ENCODE assay signal across 8 cellular contexts in genomic region chr1:226308723-226309397, GRCh38. TPM values are rescaled to one million over a fixed set of nuclear protein-coding genes. Genes with fewer than 3 reads are reported as not detected.
DNase-seq lines count a peak whose midpoint lies in the region; ATAC-seq and TF ChIP-seq lines count a peak whose summit lies in the region.

TSS of gene LIN9 (minus strand) at chr1:226309164. CDS start at chr1:226309139, 25 bp downstream.

- peak within 1 kb of the TSS; percentile 74 for H3K27ac ChIP-seq in IMR-90 (ENCODE audit: insufficient read depth, low read length)
- H3K27ac ChIP-seq in esophagus (ENCODE audit: low read depth in 2 of 2, low read length in 1 of 2), result peak within 1 kb of the TSS; percentile 63 to 71

- TF ChIP-seq RAD21 in IMR-90 (IDR thresholded peaks at IDR 0.05; ENCODE audit: low read length), result no peak

- ATAC-seq in GM21528 (IDR thresholded peaks at IDR 0.05; ENCODE audit: low FRiP score, unreplicated experiment), result peak; percentile 75
- peak; percentile 95 for ATAC-seq in IMR-90 (ENCODE audit: low read depth)

- H2BK20ac ChIP-seq in IMR-90 (ENCODE audit: low read depth, low read length), result no peak within 1 kb of the TSS

- peak within 1 kb of the TSS; percentile 48; the same call in 1 of the 2 replicates for H2AK5ac ChIP-seq in IMR-90 (ENCODE audit: low read depth, low read length)

- no TSS peak for BruUV-seq in IMR-90 (replicated peaks; lab: Mats Ljungman, UMichigan)

- intact Hi-C loops in IMR-90 (cut with micrococcal nuclease), result loop anchor here (1.0 kb wide), 1 partner anchor 123 kb away; the partner anchor contains the start of gene ACBD3

- peak within 1 kb of the TSS; percentile 37 for H2BK120ac ChIP-seq in IMR-90 (ENCODE audit: low read depth, low read length)

- dilution Hi-C loops in IMR-90 (cut with HindIII; ENCODE audit: low sequenced_read_pairs, unreplicated experiment), result no loop called here

- H4K91ac ChIP-seq in IMR-90 (ENCODE audit: insufficient read depth, low read depth, low read length), result peak within 1 kb of the TSS; percentile 53

- H3K4ac ChIP-seq in IMR-90 (ENCODE audit: low read depth, low read length), result peak within 1 kb of the TSS; percentile 76

- no peaks in the 10 kb centered on the region for H4K20me1 ChIP-seq in IMR-90 (ENCODE audit: insufficient read depth, low read length)

- H3K79me1 ChIP-seq in IMR-90 (ENCODE audit: low read depth in 1 of 2, low read length in 2 of 2), result peaks cover 17 to 19% of the 10 kb centered on the region in 2 experiments

- H2BK5ac ChIP-seq in IMR-90 (ENCODE audit: low read depth, low read length, poor library complexity, severe bottlenecking), result peak within 1 kb of the TSS; percentile 62

- no peak within 1 kb of the TSS for H3K18ac ChIP-seq in IMR-90 (ENCODE audit: low read depth, low read length)

- H3K14ac ChIP-seq in IMR-90 (replicated peaks; ENCODE audit: low read depth, low read length), result peak within 1 kb of the TSS; percentile 80

- CTCF ChIA-PET in IMR-90 (lab: Yijun Ruan, JAX), result interaction anchor here (0.6 to 1.2 kb wide), 3 partner anchors 24 to 183 kb away, joined by 3 to 4 read pairs (median 4); no protein-coding TSS in a partner anchor

- DNase-seq in DMS114 treated with DMSO at 0.1 percent for 48 hours (lab: John Stamatoyannopoulos, UW; ENCODE audit: unreplicated experiment), result peak; percentile 68
- peak; percentile 87 for DNase-seq in IMR-90
- DNase-seq in OCI-M2 (lab: John Stamatoyannopoulos, UW; ENCODE audit: unreplicated experiment), result peak; percentile 6
- peak; percentile 91 for DNase-seq in activated T-cell treated with anti-CD3 and anti-CD28 coated beads for 4 hours
- peak; percentile 81 to 85 for DNase-seq in stimulated activated CD8-positive, alpha-beta memory T cell treated with anti-CD3 and anti-CD28 coated beads, Interleukin-4, amount 100 ng/mL, for 4 hours (ENCODE audit: low read depth in 2 of 2, low spot score in 1 of 2)

- TF ChIP-seq POLR2A in IMR-90 (IDR thresholded peaks at IDR 0.05; ENCODE audit: low read depth, low read length), result peak; percentile 61; the same call in 1 of the 2 replicates

- H3K4me3 ChIP-seq in IMR-90 (ENCODE audit: insufficient read depth, low read depth, low read length) (peak within 1 kb of the TSS; percentile 93), esophagus (ENCODE audit: low read depth in 1 of 2, low read length in 2 of 2) (peak within 1 kb of the TSS; percentile 77 to 99), mucosa of stomach (ENCODE audit: low read length) (peak within 1 kb of the TSS; percentile 57)

- H3K36me3 ChIP-seq in IMR-90 (ENCODE audit: control insufficient read depth, insufficient read depth, low read length), result no peaks in the 10 kb centered on the region
- no peaks in the 10 kb centered on the region for H3K36me3 ChIP-seq in esophagus (ENCODE audit: control insufficient read depth in 2 of 2, insufficient read depth in 2 of 2, low read length in 1 of 2)
- H3K36me3 ChIP-seq in mucosa of stomach (ENCODE audit: control insufficient read depth, insufficient read depth, low read length), result no peaks in the 10 kb centered on the region

- H3K4me2 ChIP-seq in IMR-90 (ENCODE audit: low read depth, low read length), result peak within 1 kb of the TSS; percentile 96

- H3K9me3 ChIP-seq in IMR-90 (ENCODE audit: control insufficient read depth, insufficient read depth, low read length), result no peaks in the 10 kb centered on the region
- no peaks in the 10 kb centered on the region for H3K9me3 ChIP-seq in esophagus (ENCODE audit: control insufficient read depth in 2 of 2, insufficient read depth in 1 of 2, low read depth in 1 of 2, low read length in 1 of 2)
- H3K9me3 ChIP-seq in mucosa of stomach (ENCODE audit: control insufficient read depth, low read length), result no peaks in the 10 kb centered on the region

- no peak for TF ChIP-seq CTCF in IMR-90 (conservative IDR thresholded peaks at IDR 0.05; ENCODE audit: low read depth, low read length)

- H3K23ac ChIP-seq in IMR-90 (ENCODE audit: low read depth, low read length), result peak within 1 kb of the TSS; percentile 83

- H4K8ac ChIP-seq in IMR-90 (ENCODE audit: low read depth in 2 of 2, low read length in 2 of 2), result peak within 1 kb of the TSS; percentile 70 to 87

- no peak within 1 kb of the TSS; the same call in 1 of the 2 replicates for H3K56ac ChIP-seq in IMR-90 (ENCODE audit: extremely low read depth, insufficient read depth, low read length)

- peaks cover 4% of the 10 kb centered on the region for H3K4me1 ChIP-seq in IMR-90 (ENCODE audit: control insufficient read depth, insufficient read depth, low read length)
- H3K4me1 ChIP-seq in esophagus (ENCODE audit: control insufficient read depth in 2 of 2, insufficient read depth in 2 of 2, low read length in 1 of 2), result peaks cover 3 to 4% of the 10 kb centered on the region in 2 donors
- peaks cover 22% of the 10 kb centered on the region for H3K4me1 ChIP-seq in mucosa of stomach (ENCODE audit: control insufficient read depth, insufficient read depth, low read length)

- H2AFZ ChIP-seq in IMR-90 (replicated peaks; ENCODE audit: low read length, poor library complexity), result peak within 1 kb of the TSS; percentile 100

- POLR2A ChIA-PET in IMR-90 (lab: Charles Lee; ENCODE audit: unreplicated experiment), result no interaction called here

- WGBS in IMR-90 (ENCODE audit: extremely low coverage in 2 of 2, insufficient read length in 1 of 2), 2 experiments, result 2% methylated on average over 9 of the region's 77 CpGs; no CpG with 5 or more reads in 1 of the 2 experiments
- 0% methylated on average over 55 to 77 of the region's 77 CpGs for WGBS in esophagus, 2 donors

- H3K27me3 ChIP-seq in IMR-90 (ENCODE audit: control insufficient read depth, insufficient read depth, low read length) (no peaks in the 10 kb centered on the region), esophagus (ENCODE audit: control insufficient read depth in 1 of 2, insufficient read depth in 2 of 2, low read length in 2 of 2) (no peaks in the 10 kb centered on the region), mucosa of stomach (ENCODE audit: control insufficient read depth, insufficient read depth, low read length) (no peaks in the 10 kb centered on the region)

- H3K9ac ChIP-seq in IMR-90 (ENCODE audit: low read depth, low read length) (peak within 1 kb of the TSS; percentile 76), mucosa of stomach (ENCODE audit: low read length) (peak within 1 kb of the TSS; percentile 90)

- peak within 1 kb of the TSS; percentile 89 for H2AK9ac ChIP-seq in IMR-90 (replicated peaks; ENCODE audit: low read depth, low read length, poor library complexity)

- in situ Hi-C loops in IMR-90 (cut with MboI; ENCODE audit: low sequenced_read_pairs), result no loop called here

- no peak within 1 kb of the TSS for H2BK15ac ChIP-seq in IMR-90 (ENCODE audit: low read depth, low read length)

- H4K5ac ChIP-seq in IMR-90 (ENCODE audit: low read depth, low read length), result peak within 1 kb of the TSS; percentile 58; the same call in 1 of the 2 replicates

- peaks cover 2% of the 10 kb centered on the region; the same call in 1 of the 2 replicates for H3K9me1 ChIP-seq in IMR-90 (ENCODE audit: insufficient read depth, low read length)

TF ChIP-seq in IMR-90, 13 proteins besides CTCF, POLR2A, EP300 and RAD21:
- TF ChIP-seq MXI1 (IDR thresholded peaks at IDR 0.05; ENCODE audit: borderline replicate concordance, low read depth, low read length), result peak; percentile 98
- TF ChIP-seq MAFK (IDR thresholded peaks at IDR 0.05; ENCODE audit: low read depth, low read length), result no peak
- TF ChIP-seq ELK1 (IDR thresholded peaks at IDR 0.05; ENCODE audit: borderline replicate concordance, low read depth, low read length), result no peak
- no peak for TF ChIP-seq CEBPB (IDR thresholded peaks at IDR 0.05; ENCODE audit: low read depth, low read length)
- TF ChIP-seq BHLHE40 (IDR thresholded peaks at IDR 0.05; ENCODE audit: low read depth, low read length), result no peak
- no peak for TF ChIP-seq FOS (IDR thresholded peaks at IDR 0.05; ENCODE audit: low read depth, low read length)
- TF ChIP-seq CHD1 (IDR thresholded peaks at IDR 0.05; ENCODE audit: low read depth, low read length), result no peak
- TF ChIP-seq USF2 (IDR thresholded peaks at IDR 0.05; ENCODE audit: low read depth, low read length), result no peak
- no peak for TF ChIP-seq SMC3 (IDR thresholded peaks at IDR 0.05; ENCODE audit: low read depth, low read length)
- TF ChIP-seq MAZ (IDR thresholded peaks at IDR 0.05; ENCODE audit: borderline replicate concordance, low read depth, low read length), result peak; percentile 45; the same call in 1 of the 2 replicates
- no peak for TF ChIP-seq RFX5 (IDR thresholded peaks at IDR 0.05; ENCODE audit: low read depth, low read length)
- no peak for TF ChIP-seq RCOR1 (IDR thresholded peaks at IDR 0.05; ENCODE audit: insufficient replicate concordance, low read length)
- no peak for TF ChIP-seq NFE2L2 (IDR thresholded peaks at IDR 0.05; ENCODE audit: low read depth, low read length)

RNA-seq across cellular contexts. Expression of gene LIN9, which starts in this region (rescaled TPM):
- 3.9 and 5.8 TPM in 2 replicates for total RNA-seq in IMR-90 (2012; rRNA removed)
- polyA plus RNA-seq in IMR-90 (2012; rRNA removed) (1.5 and 2.3 TPM in 2 replicates), esophagus (1 to 10 TPM; 2.0 to 2.1 TPM)
- 0.20 and 0.36 TPM in 2 replicates for polyA plus RNA-seq in IMR-90 (2012; cell fraction: cytosol; rRNA removed)
- 0.10 and 1.0 TPM in 2 replicates for polyA plus RNA-seq in IMR-90 (2012; cell fraction: nucleus; rRNA removed; ENCODE audit: low replicate concordance)

Comparison
In these comparisons a context has a peak if more than half of its experiments do, and no peak if none do; other contexts are left out.
1. Peak in every context shown above with its lines: DNase-seq, ATAC-seq, H3K4me3 ChIP-seq and H3K27ac ChIP-seq.
2. DNase-seq: peak in every context shown above with its lines; median percentile 91 in activated T-cell treated with anti-CD3 and anti-CD28 coated beads for 4 hours; 87 in IMR-90; 83 in stimulated activated CD8-positive, alpha-beta memory T cell treated with anti-CD3 and anti-CD28 coated beads, Interleukin-4, amount 100 ng/mL, for 4 hours; 68 in DMS114 treated with DMSO at 0.1 percent for 48 hours; 6 in OCI-M2.